ENCODE assay signal across 23 cellular contexts in the genomic region with DNA sequence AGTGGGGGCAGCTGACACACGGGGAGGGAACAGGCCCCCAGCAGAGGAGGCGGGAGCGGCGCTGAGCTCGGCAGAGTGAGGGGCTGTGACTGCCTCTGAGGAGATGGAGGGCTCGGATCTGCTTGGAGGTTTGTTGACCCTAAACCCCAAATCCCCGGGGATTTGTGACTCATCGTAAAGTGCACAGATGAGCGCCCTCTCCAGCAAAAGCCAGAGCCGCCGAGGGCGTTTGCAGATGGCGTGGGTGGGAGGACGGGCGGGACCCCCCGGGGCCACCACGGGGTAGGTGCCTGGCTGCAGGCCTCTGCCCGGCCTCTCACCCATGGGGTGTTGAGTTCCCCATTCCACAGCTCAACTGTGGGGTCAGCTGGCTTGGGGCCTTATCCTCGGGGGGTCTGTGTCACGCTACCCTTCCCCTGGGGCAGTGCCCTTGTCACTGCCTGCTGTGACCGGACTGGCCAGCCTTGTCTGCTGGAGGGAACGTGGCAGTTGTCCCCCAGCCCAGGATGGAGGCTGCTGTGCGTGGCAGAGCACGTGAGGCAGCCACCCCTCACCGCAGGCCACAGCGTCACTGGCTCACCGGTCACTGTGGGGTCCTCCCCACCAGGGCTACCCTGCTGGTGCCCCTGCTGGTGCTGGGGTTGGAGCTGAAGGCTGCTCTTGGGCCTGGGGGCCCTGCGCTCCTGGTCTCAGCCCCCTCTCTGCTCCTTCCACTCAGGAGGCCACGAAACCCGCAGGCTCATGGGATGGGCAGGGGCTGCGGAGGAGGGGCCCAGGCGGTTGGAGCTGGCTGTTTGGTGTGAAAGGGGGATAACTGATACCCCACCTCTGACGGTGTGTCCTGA.
"Had no signal": no experiment of that assay in that cellular context is flagged by ENCODE, and none has a peak within 500 bp of the region (broad histone marks: within the 10 kb centered on the region; RNA-seq: fewer than 3 reads in every experiment).

No MANE protein-coding gene starts in this region.

- H3K27ac Mint-ChIP-seq: activated CD4-positive, alpha-beta T cell treated with anti-CD3 and anti-CD28 coated beads, Interleukin-2, amount 10 ng/mL, durations not matched to agents 24 days and 14 days; activated naive CD8-positive, alpha-beta T cell; activated T-cell treated with anti-CD3 and anti-CD28 coated beads, Interleukin-2, amount 50 U/mL, for 72 hours had no signal

- H3K4me1 Mint-ChIP-seq: activated CD4-positive, alpha-beta T cell treated with anti-CD3 and anti-CD28 coated beads, Interleukin-2, amount 10 ng/mL, durations not matched to agents 24 days and 14 days; central memory CD8-positive, alpha-beta T cell; neural crest cell had no signal

- FAIRE-seq: endothelial cell of umbilical vein had no signal

- H3K27me3 Mint-ChIP-seq: activated CD4-positive, alpha-beta T cell treated with anti-CD3 and anti-CD28 coated beads, Interleukin-2, amount 10 ng/mL, durations not matched to agents 24 days and 14 days; activated naive CD8-positive, alpha-beta T cell; brain; central memory CD8-positive, alpha-beta T cell had no signal

- ATAC-seq: activated T-cell treated with anti-CD3 and anti-CD28 coated beads, Interleukin-2, amount 50 U/mL, for 72 hours; lower lobe of right lung had no signal

- H3K4me3 Mint-ChIP-seq: activated CD4-positive, alpha-beta T cell treated with anti-CD3 and anti-CD28 coated beads, Interleukin-2, amount 10 ng/mL, durations not matched to agents 24 days and 14 days; activated naive CD8-positive, alpha-beta T cell; activated T-cell treated with anti-CD3 and anti-CD28 coated beads, Interleukin-2, amount 50 U/mL, for 72 hours; brain; central memory CD8-positive, alpha-beta T cell; neural crest cell had no signal

- H3K9me3 Mint-ChIP-seq: activated CD4-positive, alpha-beta T cell treated with anti-CD3 and anti-CD28 coated beads, Interleukin-2, amount 10 ng/mL, durations not matched to agents 24 days and 14 days; activated T-cell treated with anti-CD3 and anti-CD28 coated beads, Interleukin-2, amount 50 U/mL, for 72 hours; brain; central memory CD8-positive, alpha-beta T cell; neural crest cell had no signal

- DNase-seq: activated CD4-positive, alpha-beta T cell treated with anti-CD3 and anti-CD28 coated beads, Interleukin-2, amount 10 ng/mL, durations not matched to agents 24 days and 14 days; activated CD4-positive, CD25-positive, alpha-beta regulatory T cell; activated CD8-positive, alpha-beta memory T cell treated with anti-CD3 and anti-CD28 coated beads, Interleukin-2, amount 50 U/mL, for 48 hours; activated gamma-delta T cell; activated T-cell treated with anti-CD3 and anti-CD28 coated beads, Interleukin-2, amount 50 U/mL, for 72 hours; amygdala; effector CD8-positive, alpha-beta T cell; esophagus squamous epithelium; foreskin melanocyte; lower lobe of right lung; stimulated activated CD4-positive, alpha-beta T cell treated with anti-CD3 and anti-CD28 coated beads, Interleukin-12 subunit alpha, Interleukin-12 subunit beta, amount 100 ng/mL, for 4 hours; stimulated activated CD4-positive, alpha-beta T cell treated with anti-CD3 and anti-CD28 coated beads, Interleukin-2, amount 100 ng/mL, for 24 hours; stomach; T-helper 2 cell; testis had no signal

- H3K4me3 ChIP-seq: coronary artery, esophagus squamous epithelium, lower lobe of right lung, ovary, stomach, testis, upper lobe of left lung had no signal

- H3K36me3 Mint-ChIP-seq: activated naive CD8-positive, alpha-beta T cell; brain had no signal
